In the genomic region with DNA sequence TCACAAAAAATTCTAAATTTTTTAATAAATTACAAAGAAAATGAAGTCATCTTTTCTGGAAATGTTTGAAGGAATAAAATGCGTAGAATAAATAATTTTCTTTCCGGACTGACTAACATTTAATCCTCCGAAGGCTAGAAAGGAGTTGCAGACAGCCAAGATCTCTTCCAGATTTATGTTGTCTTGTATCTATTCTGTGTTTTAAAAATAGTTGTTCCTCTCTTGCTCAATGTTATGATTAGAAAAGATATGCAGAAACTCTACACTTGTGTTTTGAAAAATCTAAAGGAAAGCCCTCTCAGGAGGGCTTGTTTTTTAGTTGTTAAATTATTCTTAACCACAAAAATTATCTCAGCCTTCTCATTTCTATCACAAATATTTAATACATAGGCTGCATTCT, we compare ENCODE assay signal across 1 cellular context.
TF ChIP-seq lines count a peak whose summit lies in the region.

No MANE protein-coding gene starts in this region.

TF ChIP-seq in GM23338, 12 proteins besides CTCF, POLR2A, EP300 and RAD21 (continued from another document):
- TF ChIP-seq EZH2 (IDR thresholded peaks at IDR 0.05; ENCODE audit: low read depth, unreplicated experiment), result no peak
